Comparison of ENCODE assay signal across 21 cellular contexts in the genomic region with DNA sequence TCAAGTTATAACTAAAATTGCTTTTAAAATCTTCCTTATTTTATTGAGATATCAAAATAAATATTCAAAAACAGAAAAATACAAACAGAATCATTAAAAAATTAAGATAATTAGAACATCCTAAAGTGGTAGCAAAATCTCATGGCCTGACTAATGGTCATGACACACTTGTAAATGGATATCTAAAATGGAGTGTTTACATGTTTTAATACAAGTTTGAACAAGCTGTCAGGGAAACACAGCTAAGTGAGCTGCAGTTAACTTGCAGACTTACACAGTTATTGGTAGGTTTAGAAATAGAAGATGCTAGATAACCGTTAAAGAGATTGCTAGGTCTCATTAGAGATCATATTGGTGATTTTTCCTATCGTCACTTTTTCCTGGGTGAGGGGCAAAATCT.
DNase-seq lines count a peak whose midpoint lies in the region; ATAC-seq and TF ChIP-seq lines count a peak whose summit lies in the region.
"Had no signal": no experiment of that assay in that cellular context is flagged by ENCODE, and none has a peak within 500 bp of the region (broad histone marks: within the 10 kb centered on the region; RNA-seq: fewer than 3 reads in every experiment).

No MANE protein-coding gene starts in this region.

- H3K4me1 Mint-ChIP-seq in stimulated activated naive CD8-positive, alpha-beta T cell treated with anti-CD3 and anti-CD28 coated beads, Interleukin-15, Interleukin-2, amounts not matched to agents 100 ng/mL and 50 ng/mL, for 24 hours (ENCODE audit: low read depth) = peaks cover 64% of the 10 kb centered on the region
- H3K4me1 Mint-ChIP-seq in stimulated activated naive CD8-positive, alpha-beta T cell treated with anti-CD3 and anti-CD28 coated beads, Interleukin-15, amount 100 ng/mL, for 72 hours = peaks cover 64% of the 10 kb centered on the region
- peaks cover 40% of the 10 kb centered on the region for H3K4me1 Mint-ChIP-seq in T-helper 17 cell

- peaks cover 29 to 100% (median 35%) of the 10 kb centered on the region in 3 donors for H3K4me1 ChIP-seq in gastroesophageal sphincter
- peaks cover 0 to 37% (median 32%) of the 10 kb centered on the region in 5 donors for H3K4me1 ChIP-seq in subcutaneous abdominal adipose tissue (ENCODE audit: control insufficient read depth in 5 of 5, insufficient read depth in 5 of 5, low read length in 5 of 5)

- H3K27me3 ChIP-seq in gastroesophageal sphincter (no peaks in the 10 kb centered on the region), subcutaneous abdominal adipose tissue (ENCODE audit: control insufficient read depth in 5 of 5, insufficient read depth in 4 of 5, low read length in 5 of 5) (no peaks in the 10 kb centered on the region)
- H3K27me3 ChIP-seq: sigmoid colon had no signal

- H3K27me3 Mint-ChIP-seq in stimulated activated naive CD8-positive, alpha-beta T cell treated with anti-CD3 and anti-CD28 coated beads, Interleukin-15, Interleukin-2, amounts not matched to agents 100 ng/mL and 50 ng/mL, for 24 hours = no peaks in the 10 kb centered on the region
- no peaks in the 10 kb centered on the region for H3K27me3 Mint-ChIP-seq in stimulated activated naive CD8-positive, alpha-beta T cell treated with anti-CD3 and anti-CD28 coated beads, Interleukin-15, amount 100 ng/mL, for 72 hours
- H3K27me3 Mint-ChIP-seq in T-helper 17 cell = no peaks in the 10 kb centered on the region

- H3K27ac ChIP-seq in gastroesophageal sphincter (peak overlapping the region in 3 of 4 donors; percentile 23 to 56 (median 26)), subcutaneous abdominal adipose tissue (ENCODE audit: low read depth, low read length) (peak overlapping the region; percentile 92)
- H3K27ac ChIP-seq: SK-N-MC had no signal

- no peak for TF ChIP-seq EP300 in gastroesophageal sphincter (IDR thresholded peaks at IDR 0.05)

- H3K9me3 Mint-ChIP-seq in stimulated activated naive CD8-positive, alpha-beta T cell treated with anti-CD3 and anti-CD28 coated beads, Interleukin-15, Interleukin-2, amounts not matched to agents 100 ng/mL and 50 ng/mL, for 24 hours = no peaks in the 10 kb centered on the region
- no peaks in the 10 kb centered on the region for H3K9me3 Mint-ChIP-seq in stimulated activated naive CD8-positive, alpha-beta T cell treated with anti-CD3 and anti-CD28 coated beads, Interleukin-15, amount 100 ng/mL, for 72 hours
- H3K9me3 Mint-ChIP-seq: activated CD4-positive, alpha-beta memory T cell treated with anti-CD3 and anti-CD28 coated beads, Interleukin-2, amount 10 ng/mL, durations not matched to agents 7 days and 5 days; natural killer cell; stimulated activated effector memory CD8-positive, alpha-beta T cell treated with anti-CD3 and anti-CD28 coated beads, Interleukin-12 subunit alpha, Interleukin-12 subunit beta, amount 100 ng/mL, for 72 hours had no signal

- H3K36me3 ChIP-seq in gastroesophageal sphincter (no peaks in the 10 kb centered on the region), subcutaneous abdominal adipose tissue (ENCODE audit: control insufficient read depth in 5 of 5, insufficient read depth in 5 of 5, low read length in 5 of 5) (no peaks in the 10 kb centered on the region)
- H3K36me3 ChIP-seq: sigmoid colon had no signal

- 43 to 50% methylated on average over 2 of the region's 2 CpGs for WGBS in gastroesophageal sphincter (ENCODE audit: low coverage in 1 of 2), 2 donors

- no peak for TF ChIP-seq CTCF in gastroesophageal sphincter (IDR thresholded peaks at IDR 0.05)

- TF ChIP-seq POLR2A in gastroesophageal sphincter (IDR thresholded peaks at IDR 0.05) = no peak

- H3K9ac ChIP-seq in subcutaneous abdominal adipose tissue (ENCODE audit: low read length in 5 of 5) = no peak overlapping the region

- H3K4me3 Mint-ChIP-seq in stimulated activated naive CD8-positive, alpha-beta T cell treated with anti-CD3 and anti-CD28 coated beads, Interleukin-15, Interleukin-2, amounts not matched to agents 100 ng/mL and 50 ng/mL, for 24 hours = no peak overlapping the region
- no peak overlapping the region for H3K4me3 Mint-ChIP-seq in stimulated activated naive CD8-positive, alpha-beta T cell treated with anti-CD3 and anti-CD28 coated beads, Interleukin-15, amount 100 ng/mL, for 72 hours
- H3K4me3 Mint-ChIP-seq in T-helper 17 cell = peak overlapping the region; percentile 88
- H3K4me3 Mint-ChIP-seq: activated CD4-positive, alpha-beta memory T cell treated with anti-CD3 and anti-CD28 coated beads, Interleukin-2, amount 10 ng/mL, durations not matched to agents 7 days and 5 days; natural killer cell had no signal

- H3K9me3 ChIP-seq in T-helper 17 cell (ENCODE audit: control insufficient read depth, low read length, poor library complexity, severe bottlenecking) (no peaks in the 10 kb centered on the region), gastroesophageal sphincter (no peaks in the 10 kb centered on the region), subcutaneous abdominal adipose tissue (ENCODE audit: control insufficient read depth in 5 of 5, low read length in 5 of 5) (no peaks in the 10 kb centered on the region)
- H3K9me3 ChIP-seq: sigmoid colon had no signal

- H3K27ac Mint-ChIP-seq in stimulated activated naive CD8-positive, alpha-beta T cell treated with anti-CD3 and anti-CD28 coated beads, Interleukin-15, Interleukin-2, amounts not matched to agents 100 ng/mL and 50 ng/mL, for 24 hours = peak overlapping the region; percentile 79
- no peak overlapping the region for H3K27ac Mint-ChIP-seq in stimulated activated naive CD8-positive, alpha-beta T cell treated with anti-CD3 and anti-CD28 coated beads, Interleukin-15, amount 100 ng/mL, for 72 hours
- no peak overlapping the region for H3K27ac Mint-ChIP-seq in T-helper 17 cell
- H3K27ac Mint-ChIP-seq: activated CD4-positive, alpha-beta memory T cell treated with anti-CD3 and anti-CD28 coated beads, Interleukin-2, amount 10 ng/mL, durations not matched to agents 7 days and 5 days; stimulated activated effector memory CD8-positive, alpha-beta T cell treated with anti-CD3 and anti-CD28 coated beads, Interleukin-12 subunit alpha, Interleukin-12 subunit beta, amount 100 ng/mL, for 72 hours had no signal

- no peak for DNase-seq in stimulated activated naive CD8-positive, alpha-beta T cell treated with anti-CD3 and anti-CD28 coated beads, Interleukin-15, amount 100 ng/mL, for 72 hours
- no peak for DNase-seq in T-helper 17 cell
- no peak for DNase-seq in cerebellar cortex (ENCODE audit: low spot score)
- no peak for DNase-seq in C1 segment of cervical spinal cord (lab: John Stamatoyannopoulos, UW)
- DNase-seq: activated CD4-positive, alpha-beta memory T cell treated with anti-CD3 and anti-CD28 coated beads, Interleukin-2, amount 10 ng/mL, durations not matched to agents 7 days and 5 days; activated CD4-positive, CD25-positive, alpha-beta regulatory T cell; hypothalamus; natural killer cell; NCI-H1436; NCI-H2171 treated with DMSO at 0.1 percent for 48 hours; NCI-H82; sigmoid colon; trophoblast cell had no signal

- peaks cover 8% of the 10 kb centered on the region for H3K36me3 Mint-ChIP-seq in stimulated activated naive CD8-positive, alpha-beta T cell treated with anti-CD3 and anti-CD28 coated beads, Interleukin-15, Interleukin-2, amounts not matched to agents 100 ng/mL and 50 ng/mL, for 24 hours (ENCODE audit: low read depth)
- H3K36me3 Mint-ChIP-seq in T-helper 17 cell (ENCODE audit: low read depth) = peaks cover 5% of the 10 kb centered on the region
- H3K36me3 Mint-ChIP-seq: natural killer cell; stimulated activated effector memory CD8-positive, alpha-beta T cell treated with anti-CD3 and anti-CD28 coated beads, Interleukin-12 subunit alpha, Interleukin-12 subunit beta, amount 100 ng/mL, for 72 hours had no signal

- no peak overlapping the region for H3K4me3 ChIP-seq in gastroesophageal sphincter
- no peak overlapping the region for H3K4me3 ChIP-seq in subcutaneous abdominal adipose tissue (ENCODE audit: low read depth in 1 of 5, low read length in 5 of 5)
- H3K4me3 ChIP-seq: GM12878, sigmoid colon, SK-N-MC had no signal

- ATAC-seq in stimulated activated naive CD8-positive, alpha-beta T cell treated with anti-CD3 and anti-CD28 coated beads, Interleukin-15, amount 100 ng/mL, for 72 hours = no peak
- ATAC-seq in T-helper 17 cell = no peak
- no peak for ATAC-seq in gastroesophageal sphincter
- no peak for ATAC-seq in GM21390 (IDR thresholded peaks at IDR 0.05; ENCODE audit: unreplicated experiment)
- ATAC-seq: GM12878; natural killer cell; Panc1; stimulated activated effector memory CD8-positive, alpha-beta T cell treated with anti-CD3 and anti-CD28 coated beads, Interleukin-12 subunit alpha, Interleukin-12 subunit beta, amount 100 ng/mL, for 72 hours had no signal
